ENCODE assay signal across 14 cellular contexts in the genomic region with DNA sequence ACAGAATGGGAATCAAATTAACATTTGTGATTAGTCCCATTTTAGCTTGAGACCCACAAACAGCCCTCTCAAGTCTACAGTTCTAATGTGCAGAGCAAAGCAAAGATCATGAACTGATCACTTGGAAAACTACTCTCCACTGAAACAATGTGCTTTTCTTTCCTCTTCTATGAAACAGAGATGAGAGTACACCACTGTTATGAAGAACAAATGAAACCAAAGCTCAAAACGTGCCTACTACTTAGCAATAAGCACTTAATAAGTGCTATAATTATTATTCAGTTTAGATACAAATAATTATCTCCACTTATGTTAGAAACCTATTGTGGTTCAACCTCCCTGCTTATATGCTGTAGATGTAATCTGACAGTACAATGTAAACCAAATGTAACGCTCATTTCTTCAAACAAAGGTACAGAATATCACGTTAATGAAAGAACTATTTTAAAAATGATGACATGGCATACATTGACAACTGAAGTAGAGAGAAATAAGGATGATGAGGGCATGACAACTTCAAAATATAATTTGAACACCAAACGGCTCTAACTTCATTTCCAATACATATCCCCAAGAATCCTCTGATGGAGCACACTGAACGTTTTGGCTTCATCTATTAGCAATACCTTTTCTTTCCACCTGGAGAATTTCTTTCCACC. TPM values are rescaled to one million over a fixed set of nuclear protein-coding genes. Genes with fewer than 3 reads are reported as not detected.
DNase-seq lines count a peak whose midpoint lies in the region; ATAC-seq, FAIRE-seq and TF ChIP-seq lines count a peak whose summit lies in the region.
"Had no signal": no experiment of that assay in that cellular context is flagged by ENCODE, and none has a peak within 500 bp of the region (broad histone marks: within the 10 kb centered on the region; RNA-seq: fewer than 3 reads in every experiment).

No MANE protein-coding gene starts in this region.

- peaks cover 0 to 4% (median 0%) of the 10 kb centered on the region in 5 donors for H3K36me3 Mint-ChIP-seq in naive thymus-derived CD4-positive, alpha-beta T cell

- H3K9me3 ChIP-seq in BLaER1: no peaks in the 10 kb centered on the region
- H3K9me3 ChIP-seq in colonic mucosa: no peaks in the 10 kb centered on the region
- H3K9me3 ChIP-seq in naive thymus-derived CD4-positive, alpha-beta T cell (ENCODE audit: control insufficient read depth in 2 of 3, low read length in 3 of 3): no peaks in the 10 kb centered on the region
- H3K9me3 ChIP-seq: left lung had no signal

- FAIRE-seq in RCC 7860 (lab: Jason Lieb, UNC): no peak

- H3K4me2 ChIP-seq in BLaER1: peak overlapping the region; percentile 92

- intact Hi-C loops in colonic mucosa (cut with DNase I): no loop called here
- intact Hi-C loops in naive thymus-derived CD4-positive, alpha-beta T cell (cut with micrococcal nuclease): loop anchor here in 1 of 2 donors (5.0 to 10.0 kb wide), 4 partner anchors 885 to 1925 kb away; partner anchors contain the start of genes N4BP1 and SIAH1

- CTCF ChIA-PET in naive thymus-derived CD4-positive, alpha-beta T cell (lab: Charles Lee): interaction anchor here (0.6 kb wide), 1 partner anchor 81 kb away, joined by 4 read pairs; no protein-coding TSS in a partner anchor

- no peak for ATAC-seq in naive thymus-derived CD4-positive, alpha-beta T cell
- ATAC-seq in GM18861 (IDR thresholded peaks at IDR 0.05; ENCODE audit: unreplicated experiment): no peak
- no peak for ATAC-seq in GM18909 (IDR thresholded peaks at IDR 0.05; ENCODE audit: poor library complexity, unreplicated experiment)
- ATAC-seq: activated CD8-positive, alpha-beta T cell treated with anti-CD3 and anti-CD28 coated beads, Interleukin-2, amount 10 ng/mL, durations not matched to agents 7 days and 5 days; left lung had no signal

- no peak for DNase-seq in HL-60 (ENCODE audit: low read depth in 1 of 2, low spot score in 1 of 2)
- no peak for DNase-seq in colonic mucosa
- DNase-seq in naive thymus-derived CD4-positive, alpha-beta T cell: no peak
- DNase-seq in RCC 7860 (ENCODE audit: low spot score): no peak
- no peak for DNase-seq in NCI-H446 (lab: John Stamatoyannopoulos, UW)
- DNase-seq: activated CD8-positive, alpha-beta T cell treated with anti-CD3 and anti-CD28 coated beads, Interleukin-2, amount 10 ng/mL, durations not matched to agents 7 days and 5 days; Calu3; KBM-7; left lung; NCI-H2227 treated with DMSO at 0.1 percent for 48 hours; SW 1271 had no signal

- no peaks in the 10 kb centered on the region for H3K27me3 ChIP-seq in BLaER1
- H3K27me3 ChIP-seq in HL-60 (ENCODE audit: insufficient read depth, poor library complexity, severe bottlenecking): no peaks in the 10 kb centered on the region
- no peaks in the 10 kb centered on the region for H3K27me3 ChIP-seq in colonic mucosa
- H3K27me3 ChIP-seq in naive thymus-derived CD4-positive, alpha-beta T cell (ENCODE audit: control insufficient read depth in 2 of 2, insufficient read depth in 2 of 2, low read length in 2 of 2): no peaks in the 10 kb centered on the region
- H3K27me3 ChIP-seq: left lung had no signal

- no peak overlapping the region for H3K27ac ChIP-seq in BLaER1
- no peak overlapping the region for H3K27ac ChIP-seq in HL-60 (replicated peaks)
- H3K27ac ChIP-seq in colonic mucosa: no peak overlapping the region
- no peak overlapping the region for H3K27ac ChIP-seq in naive thymus-derived CD4-positive, alpha-beta T cell (ENCODE audit: low read depth, low read length)

- H3K27me3 Mint-ChIP-seq in naive thymus-derived CD4-positive, alpha-beta T cell: no peaks in the 10 kb centered on the region

- H3K4me1 Mint-ChIP-seq in naive thymus-derived CD4-positive, alpha-beta T cell: peaks cover 34 to 67% (median 57%) of the 10 kb centered on the region in 7 donors

- H3K9ac ChIP-seq in BLaER1 (peak overlapping the region; percentile 88; the same call in 1 of the 2 replicates), colonic mucosa (ENCODE audit: low read depth in 2 of 2, low read length in 2 of 2) (no peak overlapping the region)

- H3K4me1 ChIP-seq in BLaER1 (peaks cover 34% of the 10 kb centered on the region), colonic mucosa (peaks cover 21% of the 10 kb centered on the region)
- H3K4me1 ChIP-seq in naive thymus-derived CD4-positive, alpha-beta T cell (ENCODE audit: control insufficient read depth in 2 of 2, insufficient read depth in 2 of 2, low read length in 2 of 2): peaks cover 22% of the 10 kb centered on the region in 2 donors

- H3K27ac Mint-ChIP-seq in naive thymus-derived CD4-positive, alpha-beta T cell: peak overlapping the region in 4 of 9 donors; percentile 18 to 77 (median 35)
- H3K27ac Mint-ChIP-seq: activated CD8-positive, alpha-beta T cell treated with anti-CD3 and anti-CD28 coated beads, Interleukin-2, amount 10 ng/mL, durations not matched to agents 7 days and 5 days had no signal

- H3K36me3 ChIP-seq in BLaER1 (peaks cover 25% of the 10 kb centered on the region), colonic mucosa (no peaks in the 10 kb centered on the region)
- peaks cover 0 to 5% (median 0%) of the 10 kb centered on the region in 3 experiments for H3K36me3 ChIP-seq in naive thymus-derived CD4-positive, alpha-beta T cell (ENCODE audit: control insufficient read depth in 2 of 3, insufficient read depth in 3 of 3, low read length in 3 of 3)
- H3K36me3 ChIP-seq: left lung had no signal

- H3K4me3 Mint-ChIP-seq in naive thymus-derived CD4-positive, alpha-beta T cell: peak overlapping the region in 4 of 10 donors; percentile 3 to 39 (median 27)
- H3K4me3 Mint-ChIP-seq: activated CD8-positive, alpha-beta T cell treated with anti-CD3 and anti-CD28 coated beads, Interleukin-2, amount 10 ng/mL, durations not matched to agents 7 days and 5 days had no signal

- H3K4me3 ChIP-seq in BLaER1: peak overlapping the region; percentile 86
- peak overlapping the region; percentile 97 for H3K4me3 ChIP-seq in HL-60 (replicated peaks; ENCODE audit: insufficient read depth, low read length)
- H3K4me3 ChIP-seq in colonic mucosa: peak overlapping the region; percentile 94
- peak overlapping the region; percentile 99 for H3K4me3 ChIP-seq in naive thymus-derived CD4-positive, alpha-beta T cell (ENCODE audit: low read length)

- H3K9me3 Mint-ChIP-seq in naive thymus-derived CD4-positive, alpha-beta T cell: no peaks in the 10 kb centered on the region

- TF ChIP-seq CTCF in HL-60 (IDR thresholded peaks at IDR 0.05; ENCODE audit: insufficient read depth, low read length) (no peak), colonic mucosa (IDR thresholded peaks at IDR 0.05) (no peak)

- peaks cover 91% of the 10 kb centered on the region for H4K20me1 ChIP-seq in BLaER1

- POLR2A ChIA-PET in naive thymus-derived CD4-positive, alpha-beta T cell (lab: Charles Lee): interaction anchor here (0.8 kb wide), 1 partner anchor 10 kb away, joined by 4 read pairs; no protein-coding TSS in a partner anchor

RNA-seq across cellular contexts. Expression of gene VPS35, which starts 2.0 kb away (rescaled TPM):
- total RNA-seq in colonic mucosa: 100 to 1,000 TPM; 121 to 124 TPM
- 10 to 100 TPM; 53.8 to 93.0 (median 85.8) TPM for total RNA-seq in naive thymus-derived CD4-positive, alpha-beta T cell
- 10 to 100 TPM; 73.0 to 85.7 TPM for polyA plus RNA-seq in naive thymus-derived CD4-positive, alpha-beta T cell

RNA-seq across cellular contexts. Expression of gene ORC6, which starts 2.5 kb away (rescaled TPM):
- total RNA-seq in colonic mucosa: 10 to 100 TPM in 1 of 2 donors, 1 to 10 TPM in 1; 6.8 to 28.4 TPM
- total RNA-seq in naive thymus-derived CD4-positive, alpha-beta T cell: 10 to 100 TPM in 1 of 5 experiments, 1 to 10 TPM in 4; 2.7 to 27.3 (median 5.1) TPM
- polyA plus RNA-seq in naive thymus-derived CD4-positive, alpha-beta T cell: 1 to 10 TPM; 1.1 to 1.4 TPM
